ENCODE assay signal across 19 cellular contexts in genomic region chr1:56437959-56438358, GRCh38.
DNase-seq lines count a peak whose midpoint lies in the region; ATAC-seq, FAIRE-seq and TF ChIP-seq lines count a peak whose summit lies in the region.
"Had no signal": no experiment of that assay in that cellular context is flagged by ENCODE, and none has a peak within 500 bp of the region (broad histone marks: within the 10 kb centered on the region; RNA-seq: fewer than 3 reads in every experiment).

No MANE protein-coding gene starts in this region.

- TF ChIP-seq POLR2A in HepG2 (IDR thresholded peaks at IDR 0.05; ENCODE audit: insufficient read depth in 1 of 2, low read depth in 2 of 2, low read length in 2 of 2): no peak

- no peak overlapping the region for H3K4me3 ChIP-seq in left ventricle myocardium inferior
- H3K4me3 ChIP-seq in HepG2 (replicated peaks in 1 of 3; ENCODE audit: insufficient read depth in 1 of 3, low read depth in 2 of 3, low read length in 3 of 3): no peak overlapping the region
- no peak overlapping the region for H3K4me3 ChIP-seq in WERI-Rb-1 (ENCODE audit: low read depth, low read length)
- H3K4me3 ChIP-seq: sigmoid colon had no signal

- WGBS in HepG2 (ENCODE audit: low lambda C conversion rate): 63% methylated on average over 1 of the region's 1 CpG

- H3K9me3 ChIP-seq in left ventricle myocardium inferior (replicated peaks) (no peaks in the 10 kb centered on the region), HepG2 (ENCODE audit: low read length) (no peaks in the 10 kb centered on the region), WERI-Rb-1 (ENCODE audit: severe bottlenecking) (peaks cover 4% of the 10 kb centered on the region)
- H3K9me3 ChIP-seq: sigmoid colon had no signal

- H3K36me3 ChIP-seq in left ventricle myocardium inferior (no peaks in the 10 kb centered on the region), HepG2 (replicated peaks in 1 of 2; ENCODE audit: control insufficient read depth in 1 of 2, insufficient read depth in 2 of 2, low read length in 2 of 2) (no peaks in the 10 kb centered on the region), WERI-Rb-1 (no peaks in the 10 kb centered on the region)
- H3K36me3 ChIP-seq: sigmoid colon had no signal

- POLR2A ChIA-PET in HepG2 (lab: Yijun Ruan, JAX): interaction anchor here (1.0 to 3.4 kb wide), 7 partner anchors 11 to 132 kb away, joined by 3 to 20 read pairs (median 14); no protein-coding TSS in a partner anchor

- no peak for TF ChIP-seq CTCF in left ventricle myocardium inferior (IDR thresholded peaks at IDR 0.05; ENCODE audit: borderline replicate concordance)
- no peak for TF ChIP-seq CTCF in HepG2 (CRISPR knock-in tag; IDR thresholded peaks at IDR 0.05)
- no peak for TF ChIP-seq CTCF in WERI-Rb-1 (IDR thresholded peaks at IDR 0.05; ENCODE audit: low read depth, low read length)

- intact Hi-C loops in left ventricle myocardium inferior (cut with micrococcal nuclease): no loop called here
- intact Hi-C loops in Right ventricle myocardium superior (cut with DNase I): no loop called here
- intact Hi-C loops in HepG2 (cut with micrococcal nuclease; ENCODE audit: unreplicated experiment): loop anchor here (2.0 kb wide), 1 partner anchor 51 kb away; no protein-coding TSS in a partner anchor

- H4K20me1 ChIP-seq in HepG2 (ENCODE audit: insufficient read depth, low read length): no peaks in the 10 kb centered on the region

- no TSS peak for BruUV-seq in HepG2 (replicated peaks; lab: Mats Ljungman, UMichigan)

- in situ Hi-C loops in HepG2 (cut with HindIII; ENCODE audit: extremely low pct_ligation_motif_present, low pct_unique_long_range_greater_than_20kb): no loop called here

- ATAC-seq in Right ventricle myocardium superior (ENCODE audit: poor library complexity) (no peak), HepG2 (no peak)
- ATAC-seq: activated CD4-positive, alpha-beta T cell treated with anti-CD3 and anti-CD28 coated beads for 36 hours; left colon; Panc1; stimulated activated effector memory CD8-positive, alpha-beta T cell treated with anti-CD3 and anti-CD28 coated beads, Interleukin-12 subunit alpha, Interleukin-12 subunit beta, amount 100 ng/mL, for 72 hours; T-helper 17 cell had no signal

- CTCF ChIA-PET in HepG2 (lab: Yijun Ruan, JAX; ENCODE audit: low intra/inter-chr PET ratio, low total read pairs): no interaction called here

- TF ChIP-seq RAD21 in HepG2 (CRISPR knock-in tag; IDR thresholded peaks at IDR 0.05): no peak

- FAIRE-seq in HepG2 (lab: Jason Lieb, UNC): no peak
- FAIRE-seq in urothelium cell line (lab: Jason Lieb, UNC): no peak
- FAIRE-seq: endometrium had no signal

- no peak overlapping the region for H2AFZ ChIP-seq in HepG2 (ENCODE audit: low read length)

- DNase-seq in left ventricle myocardium inferior (no peak), Right ventricle myocardium superior (no peak), HepG2 (ENCODE audit: low spot score) (no peak), urothelium cell line (ENCODE audit: low spot score) (peak; percentile 27), NCI-H2196 (lab: John Stamatoyannopoulos, UW; ENCODE audit: unreplicated experiment) (no peak), WERI-Rb-1 (no peak), NCI-H2081 (lab: John Stamatoyannopoulos, UW) (no peak)
- DNase-seq: activated CD4-positive, alpha-beta T cell treated with anti-CD3 and anti-CD28 coated beads for 36 hours; activated CD8-positive, alpha-beta memory T cell treated with anti-CD3 and anti-CD28 coated beads, Interleukin-2, amount 50 U/mL, for 48 hours; CD8-positive, alpha-beta memory T cell; left colon; NCI-H1417 treated with DMSO at 0.1 percent for 48 hours; sigmoid colon; stimulated activated CD4-positive, alpha-beta T cell treated with anti-CD3 and anti-CD28 coated beads, Interleukin-4, amount 100 ng/mL, for 4 hours; T-helper 17 cell had no signal

- H3K9ac ChIP-seq in HepG2 (ENCODE audit: insufficient read depth, low read depth, low read length): no peak overlapping the region

- H3K27ac ChIP-seq in left ventricle myocardium inferior (replicated peaks) (peak overlapping the region; percentile 86), cingulate gyrus (ENCODE audit: low read depth, low read length) (peak overlapping the region; percentile 96), HepG2 (ENCODE audit: extremely low read length, insufficient read depth, low read length) (peak overlapping the region; percentile 81), WERI-Rb-1 (no peak overlapping the region)

- TF ChIP-seq EP300 in HepG2 (IDR thresholded peaks at IDR 0.05; ENCODE audit: low read depth in 2 of 2, low read length in 2 of 2) (no peak), HepG2 (CRISPR knock-in tag; IDR thresholded peaks at IDR 0.05; ENCODE audit: borderline replicate concordance) (no peak)

- H3K79me2 ChIP-seq in HepG2 (ENCODE audit: insufficient read depth, low read length): no peaks in the 10 kb centered on the region

- H3K4me1 ChIP-seq in left ventricle myocardium inferior: peaks cover 66% of the 10 kb centered on the region
- peaks cover 91% of the 10 kb centered on the region for H3K4me1 ChIP-seq in HepG2 (ENCODE audit: insufficient read depth, low read length)
- H3K4me1 ChIP-seq: sigmoid colon had no signal

- H3K4me2 ChIP-seq in HepG2 (ENCODE audit: low read depth, low read length): no peak overlapping the region

- no peaks in the 10 kb centered on the region for H3K27me3 ChIP-seq in left ventricle myocardium inferior (ENCODE audit: low read depth)
- no peaks in the 10 kb centered on the region for H3K27me3 ChIP-seq in HepG2 (ENCODE audit: control insufficient read depth in 1 of 2, insufficient read depth in 2 of 2, low read length in 2 of 2)
- no peaks in the 10 kb centered on the region for H3K27me3 ChIP-seq in WERI-Rb-1 (ENCODE audit: insufficient read depth, low read depth, severe bottlenecking)
- H3K27me3 ChIP-seq: sigmoid colon had no signal

TF ChIP-seq in HepG2, 621 proteins besides CTCF, POLR2A, EP300 and RAD21:
- TF ChIP-seq FOSL2 (CRISPR knock-in tag; IDR thresholded peaks at IDR 0.05): peak; percentile 63
- no peak for TF ChIP-seq U2AF1 (optimal IDR thresholded peaks at IDR 0.05; ENCODE audit: low read depth, low read length)
